28 cellular contexts compared by ENCODE assay signal in the genomic region with DNA sequence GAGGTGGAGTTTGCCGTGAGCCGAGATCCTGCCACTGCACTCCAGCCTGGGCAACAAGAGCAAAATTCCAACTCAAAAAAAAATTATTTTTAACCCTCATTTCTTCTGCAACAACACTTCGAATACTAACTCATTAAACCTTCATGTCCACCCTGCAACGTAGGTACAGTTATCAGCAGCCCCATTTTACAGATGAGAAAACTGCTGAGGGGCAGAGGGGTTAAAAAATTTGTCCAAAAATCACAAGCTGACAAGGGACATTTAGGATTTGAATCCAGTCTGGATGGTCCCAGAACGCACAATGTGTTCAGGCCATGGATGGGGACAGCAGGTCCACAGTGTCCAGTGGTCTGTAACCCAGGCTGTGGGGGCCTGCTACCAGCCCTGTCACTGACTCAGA. TPM values are rescaled to one million over a fixed set of nuclear protein-coding genes. Genes with fewer than 3 reads are reported as not detected.
DNase-seq lines count a peak whose midpoint lies in the region; ATAC-seq and TF ChIP-seq lines count a peak whose summit lies in the region.
"Had no signal": no experiment of that assay in that cellular context is flagged by ENCODE, and none has a peak within 500 bp of the region (broad histone marks: within the 10 kb centered on the region; RNA-seq: fewer than 3 reads in every experiment).

No MANE protein-coding gene starts in this region.

- WGBS in neuronal stem cell (ENCODE audit: extremely low coverage in 2 of 2, insufficient read length in 2 of 2, insufficient replicate concordance in 1 of 2), 2 donors = 100% methylated on average over 1 of the region's 5 CpGs
- WGBS in mesendoderm (ENCODE audit: extremely low coverage, insufficient coverage, low lambda C conversion rate) = 100% methylated on average over 2 of the region's 5 CpGs
- 95 to 99% methylated on average over 5 of the region's 5 CpGs for WGBS in upper lobe of left lung, 2 donors

- CTCF ChIA-PET in RWPE1 (lab: Yijun Ruan, JAX) = no interaction called here

- H3K79me2 ChIP-seq in mesendoderm (ENCODE audit: control insufficient read depth, insufficient read depth, low read length) = no peaks in the 10 kb centered on the region

- H3K4me1 ChIP-seq in neuronal stem cell (ENCODE audit: control insufficient read depth in 2 of 2, insufficient read depth in 1 of 2, low read depth in 1 of 2, low read length in 2 of 2) = peaks cover 0 to 4% of the 10 kb centered on the region in 2 donors
- no peaks in the 10 kb centered on the region for H3K4me1 ChIP-seq in mesendoderm (ENCODE audit: control insufficient read depth, low read depth, low read length)
- H3K4me1 ChIP-seq in upper lobe of left lung = peaks cover 10 to 12% (median 11%) of the 10 kb centered on the region in 4 donors
- H3K4me1 ChIP-seq: BE2C had no signal

- H3K36me3 ChIP-seq in H7 (replicated peaks; ENCODE audit: control insufficient read depth, insufficient read depth, low read length) = no peaks in the 10 kb centered on the region
- H3K36me3 ChIP-seq in neuronal stem cell (replicated peaks in 1 of 2; ENCODE audit: control insufficient read depth in 2 of 2, insufficient read depth in 2 of 2, low read length in 2 of 2) = no peaks in the 10 kb centered on the region
- no peaks in the 10 kb centered on the region for H3K36me3 ChIP-seq in mesendoderm (ENCODE audit: control insufficient read depth, insufficient read depth, low read length)
- H3K36me3 ChIP-seq in upper lobe of left lung = no peaks in the 10 kb centered on the region
- H3K36me3 ChIP-seq: BE2C, BLaER1 had no signal

- no peaks in the 10 kb centered on the region for H3K79me1 ChIP-seq in neuronal stem cell (ENCODE audit: low read depth, low read length)
- H3K79me1 ChIP-seq in mesendoderm (ENCODE audit: low read length) = no peaks in the 10 kb centered on the region

- H3K9ac ChIP-seq in neuronal stem cell (ENCODE audit: low read depth, low read length, poor library complexity) = no peak overlapping the region
- H3K9ac ChIP-seq in mesendoderm (ENCODE audit: low read length) = no peak overlapping the region
- H3K9ac ChIP-seq: BLaER1 had no signal

- H4K91ac ChIP-seq in neuronal stem cell (ENCODE audit: low read depth, low read length, poor library complexity) = no peak overlapping the region

- H4K5ac ChIP-seq in mesendoderm (ENCODE audit: low read length) = no peak overlapping the region

- H3K9me3 ChIP-seq in neuronal stem cell (replicated peaks in 1 of 2; ENCODE audit: control insufficient read depth in 2 of 2, insufficient read depth in 1 of 2, low read depth in 1 of 2, low read length in 2 of 2) (no peaks in the 10 kb centered on the region), upper lobe of left lung (no peaks in the 10 kb centered on the region)
- H3K9me3 ChIP-seq: BE2C, BLaER1 had no signal

- no peak overlapping the region for H3K4me3 ChIP-seq in H7 (ENCODE audit: insufficient read depth, low read depth, low read length)
- H3K4me3 ChIP-seq in neuronal stem cell (ENCODE audit: low read length in 2 of 2) = no peak overlapping the region
- no peak overlapping the region for H3K4me3 ChIP-seq in mesendoderm (ENCODE audit: low read length)
- no peak overlapping the region for H3K4me3 ChIP-seq in upper lobe of left lung
- H3K4me3 ChIP-seq: BLaER1, GM12878 had no signal

- H3K4ac ChIP-seq in neuronal stem cell (ENCODE audit: low read length) (no peak overlapping the region), mesendoderm (ENCODE audit: low read depth, low read length) (no peak overlapping the region)

- no peak overlapping the region for H3K14ac ChIP-seq in neuronal stem cell (ENCODE audit: low read length)

- H2AFZ ChIP-seq in neuronal stem cell (ENCODE audit: low read length) = no peak overlapping the region

- TF ChIP-seq POLR2A in upper lobe of left lung (IDR thresholded peaks at IDR 0.05) = no peak

- no peak overlapping the region for H3K27ac Mint-ChIP-seq in activated CD4-positive, alpha-beta T cell treated with anti-CD3 and anti-CD28 coated beads, Interleukin-2, amount 10 ng/mL, durations not matched to agents 24 days and 14 days
- H3K27ac Mint-ChIP-seq: CD4-positive, alpha-beta memory T cell; CD4-positive, CD25-positive, alpha-beta regulatory T cell; CD8-positive, alpha-beta memory T cell had no signal

- H3K18ac ChIP-seq in neuronal stem cell (ENCODE audit: low read length) (peak overlapping the region; percentile 17), mesendoderm (ENCODE audit: low read length) (no peak overlapping the region)

- H4K8ac ChIP-seq in neuronal stem cell (ENCODE audit: low read depth, low read length) = no peak overlapping the region
- no peak overlapping the region for H4K8ac ChIP-seq in mesendoderm (ENCODE audit: low read depth, low read length)

- no peak overlapping the region for H3K23ac ChIP-seq in neuronal stem cell (ENCODE audit: low read depth, low read length, poor library complexity)
- no peak overlapping the region for H3K23ac ChIP-seq in mesendoderm (ENCODE audit: low read length)

- no peaks in the 10 kb centered on the region for H3K9me3 Mint-ChIP-seq in activated CD4-positive, alpha-beta T cell treated with anti-CD3 and anti-CD28 coated beads, Interleukin-2, amount 10 ng/mL, durations not matched to agents 24 days and 14 days
- H3K9me3 Mint-ChIP-seq: CD14-positive monocyte; CD4-positive, alpha-beta memory T cell; CD4-positive, CD25-positive, alpha-beta regulatory T cell; CD8-positive, alpha-beta memory T cell had no signal

- POLR2A ChIA-PET in RWPE1 (lab: Yijun Ruan, JAX; ENCODE audit: low non-redundant PET) = no interaction called here

- H3K27me3 Mint-ChIP-seq in activated CD4-positive, alpha-beta T cell treated with anti-CD3 and anti-CD28 coated beads, Interleukin-2, amount 10 ng/mL, durations not matched to agents 24 days and 14 days = peaks cover 2% of the 10 kb centered on the region

- H3K27ac ChIP-seq in RWPE1 (peak overlapping the region; percentile 10; the same call in 1 of the 2 replicates), neuronal stem cell (replicated peaks; ENCODE audit: low read length) (no peak overlapping the region), mesendoderm (ENCODE audit: low read depth, low read length) (no peak overlapping the region), upper lobe of left lung (no peak overlapping the region)
- H3K27ac ChIP-seq: BLaER1 had no signal

- in situ Hi-C loops in GM13977 (cut with MboI; ENCODE audit: low pct_unique_long_range_greater_than_20kb, low sequenced_read_pairs, unreplicated experiment) = loop anchor here (10.0 kb wide), 1 partner anchor 79 kb away; no protein-coding TSS in a partner anchor

- H2BK5ac ChIP-seq in neuronal stem cell (ENCODE audit: low read length) = no peak overlapping the region
- H2BK5ac ChIP-seq in mesendoderm (ENCODE audit: low read length) = no peak overlapping the region

- DNase-seq in GM13977 (ENCODE audit: low spot score) = peak; percentile 1
- DNase-seq in H7 = peak; percentile 7
- DNase-seq in RWPE1 (ENCODE audit: low spot score) = no peak
- DNase-seq in neuronal stem cell (ENCODE audit: low spot score) = no peak
- DNase-seq in mesendoderm = no peak
- no peak for DNase-seq in upper lobe of left lung
- no peak for DNase-seq in posterior cingulate gyrus
- DNase-seq in activated CD4-positive, alpha-beta T cell treated with anti-CD3 and anti-CD28 coated beads, Interleukin-2, amount 10 ng/mL, durations not matched to agents 24 days and 14 days = no peak
- DNase-seq: 8988T; ACHN; BE2C; C1 segment of cervical spinal cord; CD4-positive, alpha-beta memory T cell; CD4-positive, CD25-positive, alpha-beta regulatory T cell; CD8-positive, alpha-beta memory T cell; COR-L47; DMS 273 treated with DMSO at 0.1 percent for 48 hours; DMS153; DMS53; DMS79; DND-41; EL; GDM1 had no signal

- H2BK12ac ChIP-seq in neuronal stem cell (ENCODE audit: low read length) = no peak overlapping the region

- no peak for ATAC-seq in upper lobe of left lung (ENCODE audit: low FRiP score in 2 of 2)
- ATAC-seq: GM12878 had no signal

- H3K4me2 ChIP-seq in neuronal stem cell (ENCODE audit: insufficient read depth, low read length, poor library complexity, severe bottlenecking) = no peak overlapping the region
- H3K4me2 ChIP-seq in mesendoderm (ENCODE audit: low read length) = no peak overlapping the region
- H3K4me2 ChIP-seq: BLaER1 had no signal

- H2AK5ac ChIP-seq in neuronal stem cell (ENCODE audit: low read depth, low read length) = no peak overlapping the region
- H2AK5ac ChIP-seq in mesendoderm (ENCODE audit: low read length) = no peak overlapping the region

- no peaks in the 10 kb centered on the region for H3K36me3 Mint-ChIP-seq in activated CD4-positive, alpha-beta T cell treated with anti-CD3 and anti-CD28 coated beads, Interleukin-2, amount 10 ng/mL, durations not matched to agents 24 days and 14 days (ENCODE audit: low read depth)
- H3K36me3 Mint-ChIP-seq: CD4-positive, alpha-beta memory T cell; CD4-positive, CD25-positive, alpha-beta regulatory T cell; CD8-positive, alpha-beta memory T cell had no signal

- intact Hi-C loops in posterior cingulate gyrus (cut with DNase I) = no loop called here
- intact Hi-C loops in activated CD4-positive, alpha-beta T cell treated with anti-CD3 and anti-CD28 coated beads, Interleukin-2, amount 10 ng/mL, durations not matched to agents 24 days and 14 days (cut with micrococcal nuclease) = loop anchor here (10.0 kb wide), 1 partner anchor 159 kb away; no protein-coding TSS in a partner anchor

- no peaks in the 10 kb centered on the region for H3K27me3 ChIP-seq in H7 (ENCODE audit: control insufficient read depth, insufficient read depth, low read length)
- H3K27me3 ChIP-seq in neuronal stem cell (ENCODE audit: control insufficient read depth in 3 of 3, insufficient read depth in 3 of 3, low read depth in 1 of 3, low read length in 3 of 3) = no peaks in the 10 kb centered on the region
- H3K27me3 ChIP-seq in mesendoderm (ENCODE audit: insufficient read depth, low read length, poor library complexity) = no peaks in the 10 kb centered on the region
- no peaks in the 10 kb centered on the region for H3K27me3 ChIP-seq in upper lobe of left lung
- H3K27me3 ChIP-seq: BE2C, BLaER1 had no signal

- H3K4me3 Mint-ChIP-seq in activated CD4-positive, alpha-beta T cell treated with anti-CD3 and anti-CD28 coated beads, Interleukin-2, amount 10 ng/mL, durations not matched to agents 24 days and 14 days = no peak overlapping the region
- H3K4me3 Mint-ChIP-seq: CD14-positive monocyte; CD4-positive, CD25-positive, alpha-beta regulatory T cell; CD8-positive, alpha-beta memory T cell had no signal

- peaks cover 7% of the 10 kb centered on the region for H3K4me1 Mint-ChIP-seq in activated CD4-positive, alpha-beta T cell treated with anti-CD3 and anti-CD28 coated beads, Interleukin-2, amount 10 ng/mL, durations not matched to agents 24 days and 14 days

- TF ChIP-seq CTCF in GM13977 (IDR thresholded peaks at IDR 0.05; ENCODE audit: extremely low read depth, insufficient read depth, missing control alignments) = no peak
- no peak for TF ChIP-seq CTCF in RWPE1 (conservative IDR thresholded peaks at IDR 0.05; ENCODE audit: low read depth)
- no peak for TF ChIP-seq CTCF in upper lobe of left lung (IDR thresholded peaks at IDR 0.05)

- no peak overlapping the region for H2BK15ac ChIP-seq in neuronal stem cell (ENCODE audit: low read length)
- H2BK15ac ChIP-seq in mesendoderm (replicated peaks; ENCODE audit: low read depth) = no peak overlapping the region

- no peak overlapping the region for H2BK120ac ChIP-seq in neuronal stem cell (ENCODE audit: low read depth, low read length)
- no peak overlapping the region for H2BK120ac ChIP-seq in mesendoderm (ENCODE audit: low read depth, low read length)

- no peak for TF ChIP-seq EP300 in upper lobe of left lung (IDR thresholded peaks at IDR 0.05)

- no peak overlapping the region for H3K56ac ChIP-seq in mesendoderm (ENCODE audit: low read length)

RNA-seq across cellular contexts. Expression of a gene that starts 29.0 kb away (rescaled TPM):
- total RNA-seq in H7 (2014; rRNA removed; shearing (Covaris generic)) = 8.7 and 15.7 TPM in 2 replicates
- polyA plus RNA-seq in neuronal stem cell (2013, experiment 1 of 2) = 6.5 TPM
- polyA plus RNA-seq in neuronal stem cell (2013, experiment 2 of 2) = 6.2 TPM
- polyA plus RNA-seq in mesendoderm (2013, experiment 1 of 2) = 7.9 TPM
- polyA plus RNA-seq in mesendoderm (2013, experiment 2 of 2) = 8.5 TPM
- 10 to 100 TPM; 14.5 to 37.7 (median 18.1) TPM for total RNA-seq in upper lobe of left lung
- 0.35 TPM in 1 of 2 replicates, not detected in the other for total RNA-seq in activated CD4-positive, alpha-beta T cell treated with anti-CD3 and anti-CD28 coated beads, Interleukin-2, amount 10 ng/mL, durations not matched to agents 24 days and 14 days
- total RNA-seq: CD4-positive, CD25-positive, alpha-beta regulatory T cell; Daoy; G401 had no signal
- polyA plus RNA-seq: CD14-positive monocyte had no signal

RNA-seq across cellular contexts. Expression of a gene that starts 33.4 kb away (rescaled TPM):
- total RNA-seq in H7 (2014; rRNA removed; shearing (Covaris generic)) = 29.2 and 36.2 TPM in 2 replicates
- polyA plus RNA-seq in neuronal stem cell (2013, experiment 1 of 2) = 25.4 TPM
- 26.1 TPM for polyA plus RNA-seq in neuronal stem cell (2013, experiment 2 of 2)
- polyA plus RNA-seq in mesendoderm (2013, experiment 1 of 2) = 37.4 TPM
- 35.7 TPM for polyA plus RNA-seq in mesendoderm (2013, experiment 2 of 2)
- total RNA-seq in upper lobe of left lung = 100 to 1,000 TPM in 2 of 6 donors, 10 to 100 TPM in 4; 63.1 to 229 (median 74.0) TPM
- total RNA-seq in activated CD4-positive, alpha-beta T cell treated with anti-CD3 and anti-CD28 coated beads, Interleukin-2, amount 10 ng/mL, durations not matched to agents 24 days and 14 days = 102 and 103 TPM in 2 replicates

Comparison
In these comparisons a context has a peak if more than half of its experiments do, and no peak if none do; other contexts are left out.
1. DNase-seq: peak in GM13977 (single experiment) and H7 (single experiment); none in RWPE1 (single experiment), neuronal stem cell (single experiment), mesendoderm (single experiment), upper lobe of left lung (0 of 2), posterior cingulate gyrus (0 of 10) and activated CD4-positive, alpha-beta T cell treated with anti-CD3 and anti-CD28 coated beads, Interleukin-2, amount 10 ng/mL, durations not matched to agents 24 days and 14 days (single experiment).